ENCODE assay signal across 1 cellular context in the genomic region with DNA sequence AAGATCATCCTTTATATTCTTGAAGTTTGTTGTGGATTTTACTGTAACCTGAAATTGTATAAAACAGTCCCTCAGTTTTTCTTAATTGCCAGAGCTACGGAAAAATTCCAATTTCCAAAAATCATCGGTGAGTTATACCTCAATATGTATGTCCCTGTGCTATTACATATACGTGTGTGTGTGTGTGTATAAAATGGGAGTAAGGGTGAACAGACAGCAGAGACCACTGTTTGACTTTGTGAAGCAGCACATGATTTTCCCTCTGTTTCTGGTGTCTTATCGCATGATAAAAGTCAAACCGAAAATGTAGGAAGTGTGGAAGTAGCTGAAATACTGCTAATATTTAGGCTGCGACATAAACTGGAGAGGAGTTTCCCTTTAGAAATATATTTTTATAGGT.
TF ChIP-seq lines count a peak whose summit lies in the region.

No MANE protein-coding gene starts in this region.

TF ChIP-seq in IMR-90, 13 proteins besides CTCF, POLR2A, EP300 and RAD21:
- TF ChIP-seq CEBPB (IDR thresholded peaks at IDR 0.05; ENCODE audit: low read depth, low read length): no peak
- TF ChIP-seq RCOR1 (IDR thresholded peaks at IDR 0.05; ENCODE audit: insufficient replicate concordance, low read length): no peak
- no peak for TF ChIP-seq CHD1 (IDR thresholded peaks at IDR 0.05; ENCODE audit: low read depth, low read length)
- TF ChIP-seq NFE2L2 (IDR thresholded peaks at IDR 0.05; ENCODE audit: low read depth, low read length): no peak
